In the genomic region with DNA sequence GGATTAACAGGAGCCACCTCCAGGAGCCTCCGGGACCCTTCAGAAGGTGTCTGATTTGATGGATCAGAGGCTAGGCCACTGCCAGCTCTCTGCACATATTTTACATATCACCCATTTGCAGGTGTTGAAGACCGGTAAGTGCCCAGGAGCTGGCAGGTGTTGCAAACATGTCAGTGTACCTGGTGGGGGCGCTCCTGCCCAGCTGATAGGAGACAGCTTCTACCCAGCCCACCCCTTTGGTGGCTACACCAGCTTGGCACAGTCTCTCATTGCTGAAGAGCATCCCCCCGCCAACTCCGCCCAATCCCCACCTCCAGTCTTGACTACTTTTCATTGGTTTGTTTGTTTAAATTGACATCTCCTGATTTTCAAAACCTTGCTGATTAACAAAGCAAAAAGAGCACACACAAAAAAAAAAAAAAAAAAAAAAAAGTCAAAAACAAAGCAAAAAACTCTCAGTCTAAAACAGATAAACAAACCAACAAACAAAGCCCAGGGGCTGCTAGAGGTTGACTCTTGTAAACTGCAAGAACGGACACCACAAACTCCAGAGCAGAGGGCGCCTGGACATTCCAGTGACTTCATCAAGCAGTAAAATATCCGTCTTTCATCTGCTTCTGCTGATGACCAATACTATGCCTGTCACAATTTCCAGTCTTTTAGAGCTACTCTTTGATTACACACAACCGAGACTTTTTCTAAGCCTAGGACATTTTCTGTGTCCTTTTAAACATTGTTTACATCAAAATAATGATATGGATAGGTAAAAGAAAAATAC, we compare ENCODE assay signal across 9 cellular contexts.
DNase-seq lines count a peak whose midpoint lies in the region; ATAC-seq and TF ChIP-seq lines count a peak whose summit lies in the region.
"Had no signal": no experiment of that assay in that cellular context is flagged by ENCODE, and none has a peak within 500 bp of the region (broad histone marks: within the 10 kb centered on the region; RNA-seq: fewer than 3 reads in every experiment).

No MANE protein-coding gene starts in this region.

- H3K27ac Mint-ChIP-seq in progenitor cell of endocrine pancreas: no peak overlapping the region

- H3K4me3 ChIP-seq in dorsolateral prefrontal cortex: no peak overlapping the region
- H3K4me3 ChIP-seq: K562 had no signal

- ATAC-seq in GM18873 (IDR thresholded peaks at IDR 0.05; ENCODE audit: low FRiP score, unreplicated experiment): no peak
- ATAC-seq: K562 had no signal

- no peaks in the 10 kb centered on the region for H3K27me3 ChIP-seq in dorsolateral prefrontal cortex

- TF ChIP-seq CTCF in dorsolateral prefrontal cortex (IDR thresholded peaks at IDR 0.05 in 54 of 56, conservative IDR thresholded peaks at IDR 0.05 in 2 of 56; ENCODE audit: low read depth in 1 of 56, partially characterized antibody in 56 of 56) (peak in 21 of 56 donors; percentile 10 to 40 (median 20)), progenitor cell of endocrine pancreas (IDR thresholded peaks at IDR 0.05; ENCODE audit: unreplicated experiment) (peak; percentile 63)

- DNase-seq in NCI-H526 (lab: John Stamatoyannopoulos, UW) (peak; percentile 32 to 62), NCI-H526 treated with DMSO at 0.1 percent for 48 hours (lab: John Stamatoyannopoulos, UW) (no peak), NCI-H1048 (lab: John Stamatoyannopoulos, UW) (peak; percentile 15), dorsolateral prefrontal cortex (peak in 6 of 10 donors; percentile 12 to 50 (median 24)), progenitor cell of endocrine pancreas (ENCODE audit: low spot score, unreplicated experiment) (peak; percentile 32), CD1c-positive myeloid dendritic cell (ENCODE audit: extremely low spot score) (no peak), SW 1271 (lab: John Stamatoyannopoulos, UW) (no peak)

- no peaks in the 10 kb centered on the region for H3K36me3 Mint-ChIP-seq in progenitor cell of endocrine pancreas (ENCODE audit: insufficient read depth)

- intact Hi-C loops in dorsolateral prefrontal cortex (cut with DNase I): no loop called here

- peak overlapping the region in 8 of 59 donors; percentile 4 to 38 (median 16) for H3K27ac ChIP-seq in dorsolateral prefrontal cortex

- H3K27me3 Mint-ChIP-seq in progenitor cell of endocrine pancreas: no peaks in the 10 kb centered on the region

- H3K9me3 Mint-ChIP-seq in progenitor cell of endocrine pancreas (ENCODE audit: low read depth): no peaks in the 10 kb centered on the region

- peaks cover 7% of the 10 kb centered on the region for H3K4me1 Mint-ChIP-seq in progenitor cell of endocrine pancreas (ENCODE audit: low read depth)

- H3K4me3 Mint-ChIP-seq in progenitor cell of endocrine pancreas (ENCODE audit: low read depth): no peak overlapping the region

Comparison
In these comparisons a context has a peak if more than half of its experiments do, and no peak if none do; other contexts are left out.
1. DNase-seq: peak in NCI-H526 (2 of 2), NCI-H1048 (single experiment), dorsolateral prefrontal cortex (6 of 10) and progenitor cell of endocrine pancreas (single experiment); none in NCI-H526 treated with DMSO at 0.1 percent for 48 hours (single experiment), CD1c-positive myeloid dendritic cell (single experiment) and SW 1271 (0 of 2).